ENCODE assay signal across 8 cellular contexts in genomic region chr3:155352900-155353490, GRCh38. TPM values are rescaled to one million over a fixed set of nuclear protein-coding genes. Genes with fewer than 3 reads are reported as not detected.
DNase-seq lines count a peak whose midpoint lies in the region; ATAC-seq and TF ChIP-seq lines count a peak whose summit lies in the region.

No MANE protein-coding gene starts in this region.

- no peaks in the 10 kb centered on the region; the same call in none of the 2 replicates for H3K9me2 ChIP-seq in GM23338 (ENCODE audit: insufficient read depth)

- H3K4me3 ChIP-seq in GM23338 = no peak overlapping the region

- H3K36me3 Mint-ChIP-seq in GM23338 (ENCODE audit: low read depth) = no peaks in the 10 kb centered on the region
- no peaks in the 10 kb centered on the region for H3K36me3 Mint-ChIP-seq in chondrocyte (ENCODE audit: low read depth)
- no peaks in the 10 kb centered on the region for H3K36me3 Mint-ChIP-seq in activated naive CD8-positive, alpha-beta T cell treated with anti-CD3 and anti-CD28 coated beads for 36 hours

- no peaks in the 10 kb centered on the region for H3F3A ChIP-seq in GM23338 (replicated peaks; ENCODE audit: low read depth)

- TF ChIP-seq CTCF in GM23338 (conservative IDR thresholded peaks at IDR 0.05; ENCODE audit: low read depth in 2 of 2) (peak; percentile 73 to 79), chondrocyte (IDR thresholded peaks at IDR 0.05) (peak; percentile 86)

- H2AFZ ChIP-seq in GM23338 = no peak overlapping the region

- DNase-seq in AG20443 (ENCODE audit: low spot score) = peak; percentile 44
- DNase-seq in GM23338 (ENCODE audit: low spot score) = peak; percentile 79
- DNase-seq in NCI-H526 (lab: John Stamatoyannopoulos, UW) = peak; percentile 16 to 69
- DNase-seq in chondrocyte (ENCODE audit: low spot score) = no peak
- peak; percentile 58 for DNase-seq in midbrain (lab: John Stamatoyannopoulos, UW)
- no peak for DNase-seq in substantia nigra (lab: John Stamatoyannopoulos, UW)
- DNase-seq in activated naive CD8-positive, alpha-beta T cell treated with anti-CD3 and anti-CD28 coated beads for 36 hours = no peak
- no peak for DNase-seq in activated CD4-positive, alpha-beta T cell treated with anti-CD3 and anti-CD28 coated beads, Interleukin-2, amount 50 U/mL, for 48 hours

- H3K27ac ChIP-seq in GM23338 (ENCODE audit: low read depth) (no peak overlapping the region), substantia nigra (ENCODE audit: low read depth, low read length, poor library complexity, severe bottlenecking) (no peak overlapping the region)

- peaks cover 10% of the 10 kb centered on the region for H3K4me1 ChIP-seq in GM23338 (ENCODE audit: insufficient read depth)

- no peak overlapping the region for H3K27ac Mint-ChIP-seq in GM23338
- H3K27ac Mint-ChIP-seq in chondrocyte (ENCODE audit: unreplicated experiment) = no peak overlapping the region
- no peak overlapping the region for H3K27ac Mint-ChIP-seq in activated naive CD8-positive, alpha-beta T cell treated with anti-CD3 and anti-CD28 coated beads for 36 hours

- H3K4me3 Mint-ChIP-seq in GM23338 (no peak overlapping the region), chondrocyte (ENCODE audit: unreplicated experiment) (no peak overlapping the region)
- no peak overlapping the region for H3K4me3 Mint-ChIP-seq in activated naive CD8-positive, alpha-beta T cell treated with anti-CD3 and anti-CD28 coated beads for 36 hours

- H3K36me3 ChIP-seq in GM23338 (ENCODE audit: insufficient read depth) = no peaks in the 10 kb centered on the region

- peak; percentile 42 for ATAC-seq in GM23338

- H3K27me3 ChIP-seq in GM23338 (ENCODE audit: insufficient read depth) = no peaks in the 10 kb centered on the region

- peaks cover 24% of the 10 kb centered on the region for H3K4me1 Mint-ChIP-seq in GM23338
- H3K4me1 Mint-ChIP-seq in chondrocyte (ENCODE audit: low read depth) = no peaks in the 10 kb centered on the region
- peaks cover 2% of the 10 kb centered on the region for H3K4me1 Mint-ChIP-seq in activated naive CD8-positive, alpha-beta T cell treated with anti-CD3 and anti-CD28 coated beads for 36 hours

- H3K4me2 ChIP-seq in GM23338 = no peak overlapping the region

- H3K79me2 ChIP-seq in GM23338 (replicated peaks; ENCODE audit: insufficient read depth) = no peaks in the 10 kb centered on the region

- H3K9me3 Mint-ChIP-seq in GM23338 = no peaks in the 10 kb centered on the region; the same call in 1 of the 3 replicates
- no peaks in the 10 kb centered on the region for H3K9me3 Mint-ChIP-seq in chondrocyte (ENCODE audit: low read depth)
- H3K9me3 Mint-ChIP-seq in activated naive CD8-positive, alpha-beta T cell treated with anti-CD3 and anti-CD28 coated beads for 36 hours = no peaks in the 10 kb centered on the region

- H3K27me3 Mint-ChIP-seq in GM23338 (ENCODE audit: insufficient read depth, low read depth, poor library complexity) (peaks cover 6% of the 10 kb centered on the region), chondrocyte (ENCODE audit: low read depth) (peaks cover 25% of the 10 kb centered on the region)
- no peaks in the 10 kb centered on the region for H3K27me3 Mint-ChIP-seq in activated naive CD8-positive, alpha-beta T cell treated with anti-CD3 and anti-CD28 coated beads for 36 hours

- H4K20me1 ChIP-seq in GM23338 (replicated peaks; ENCODE audit: insufficient read depth) = no peaks in the 10 kb centered on the region

TF ChIP-seq in GM23338, 12 proteins besides CTCF, POLR2A, EP300 and RAD21 (continues in another document):
- TF ChIP-seq ZNF114 (CRISPR knock-in tag; IDR thresholded peaks at IDR 0.05) = no peak
- no peak for TF ChIP-seq CREB1 (CRISPR knock-in tag; IDR thresholded peaks at IDR 0.05; ENCODE audit: low read depth)
- no peak for TF ChIP-seq JUNB (IDR thresholded peaks at IDR 0.05; ENCODE audit: unreplicated experiment)
- TF ChIP-seq ZNF331 (CRISPR knock-in tag; IDR thresholded peaks at IDR 0.05; ENCODE audit: low read depth) = no peak
- no peak for TF ChIP-seq ZNF462 (CRISPR knock-in tag; IDR thresholded peaks at IDR 0.05)
- no peak for TF ChIP-seq ETS1 (IDR thresholded peaks at IDR 0.05)

RNA-seq across cellular contexts. Expression of gene STRIT1, which starts 59.5 kb away (rescaled TPM):
- total RNA-seq in GM23338 (2014; rRNA removed; shearing (Covaris generic)) = 1.6 TPM in 1 of 2 replicates, not detected in the other
- 1.5 and 1.6 TPM in 2 replicates for polyA plus RNA-seq in GM23338 (2016; fragmentation: Nextera tagmentation; extraction: Ambion mirVana)
- total RNA-seq in chondrocyte = not detected in 3 replicates
- total RNA-seq in activated naive CD8-positive, alpha-beta T cell treated with anti-CD3 and anti-CD28 coated beads for 36 hours = not detected

Comparison
In these comparisons a context has a peak if more than half of its experiments do, and no peak if none do; other contexts are left out.
1. DNase-seq: peak in AG20443 (single experiment), GM23338 (single experiment), NCI-H526 (2 of 2) and midbrain (single experiment); none in chondrocyte (single experiment), substantia nigra (0 of 49), activated naive CD8-positive, alpha-beta T cell treated with anti-CD3 and anti-CD28 coated beads for 36 hours (single experiment) and activated CD4-positive, alpha-beta T cell treated with anti-CD3 and anti-CD28 coated beads, Interleukin-2, amount 50 U/mL, for 48 hours (0 of 2).